ENCODE assay signal across 10 cellular contexts in genomic region chr5:56409331-56410190, GRCh38.
DNase-seq lines count a peak whose midpoint lies in the region; ATAC-seq, FAIRE-seq and TF ChIP-seq lines count a peak whose summit lies in the region.
"Had no signal": no experiment of that assay in that cellular context is flagged by ENCODE, and none has a peak within 500 bp of the region (broad histone marks: within the 10 kb centered on the region; RNA-seq: fewer than 3 reads in every experiment).

No MANE protein-coding gene starts in this region.

- CTCF ChIA-PET in SK-N-SH (lab: Yijun Ruan, JAX): no interaction called here

- no peaks in the 10 kb centered on the region for H3K79me2 ChIP-seq in SK-N-SH (ENCODE audit: insufficient read depth)

- no peak for TF ChIP-seq POLR2A in H54 (IDR thresholded peaks at IDR 0.05; ENCODE audit: low read depth, low read length)

- no peak overlapping the region for H3K4me2 ChIP-seq in SK-N-SH

- no peaks in the 10 kb centered on the region for H3K36me3 ChIP-seq in SK-N-SH (replicated peaks in 1 of 2; ENCODE audit: control insufficient read depth in 1 of 2, insufficient read depth in 2 of 2, low read length in 1 of 2)
- no peaks in the 10 kb centered on the region for H3K36me3 ChIP-seq in skeletal muscle tissue (ENCODE audit: control insufficient read depth in 3 of 3, insufficient read depth in 3 of 3, low read length in 3 of 3)

- H3K9ac ChIP-seq in SK-N-SH (no peak overlapping the region), skeletal muscle tissue (ENCODE audit: low read depth in 1 of 3, low read length in 3 of 3) (no peak overlapping the region)

- 0 out of 2 replicates have a peak overlapping the region, but pooled peaks have one; percentile 7 for H2AFZ ChIP-seq in SK-N-SH (ENCODE audit: low read depth)

- H3K4me1 ChIP-seq in SK-N-SH (ENCODE audit: control insufficient read depth in 1 of 2, insufficient read depth in 2 of 2, low read depth in 1 of 2, low read length in 1 of 2): peaks cover 0 to 7% of the 10 kb centered on the region in 2 experiments; a peak in 2 of 4 replicates
- peaks cover 0 to 5% (median 2%) of the 10 kb centered on the region in 3 donors for H3K4me1 ChIP-seq in skeletal muscle tissue (ENCODE audit: control insufficient read depth in 3 of 3, insufficient read depth in 3 of 3, low read length in 3 of 3)

- POLR2A ChIA-PET in SK-N-SH (lab: Yijun Ruan, JAX): no interaction called here

- H4K20me1 ChIP-seq in SK-N-SH (ENCODE audit: insufficient read depth): no peaks in the 10 kb centered on the region

- no peak for TF ChIP-seq RAD21 in SK-N-SH (IDR thresholded peaks at IDR 0.05; ENCODE audit: low read length)

- H3K27ac ChIP-seq in SK-N-SH (ENCODE audit: low read depth in 2 of 2, low read length in 1 of 2) (peak overlapping the region in 1 of 2 experiments; percentile 6; a peak in 1 of 4 replicates), skeletal muscle tissue (ENCODE audit: low read depth, low read length) (peak overlapping the region; percentile 9)
- H3K27ac ChIP-seq: HL-60 had no signal

- H3K27me3 ChIP-seq in SK-N-SH (ENCODE audit: insufficient read depth) (no peaks in the 10 kb centered on the region), skeletal muscle tissue (ENCODE audit: control insufficient read depth in 3 of 3, insufficient read depth in 3 of 3, low read length in 3 of 3) (no peaks in the 10 kb centered on the region)

- ATAC-seq in HG02970 (IDR thresholded peaks at IDR 0.05; ENCODE audit: low FRiP score, unreplicated experiment) (no peak), HG03520 (IDR thresholded peaks at IDR 0.05; ENCODE audit: unreplicated experiment) (no peak)

- 56% methylated on average over 13 of the region's 13 CpGs for WGBS in SK-N-SH (ENCODE audit: low lambda C conversion rate)

- no peaks in the 10 kb centered on the region for H3K9me2 ChIP-seq in SK-N-SH

- DNase-seq in H54 (ENCODE audit: insufficient read length, low spot score): peak; percentile 14
- DNase-seq in SK-N-SH: no peak
- DNase-seq in globus pallidus (ENCODE audit: low spot score): peak; percentile 75
- no peak for DNase-seq in activated CD4-positive, alpha-beta T cell treated with anti-CD3 and anti-CD28 coated beads for 48 hours
- DNase-seq in NCI-H2081 treated with DMSO at 0.1 percent for 48 hours (lab: John Stamatoyannopoulos, UW): no peak
- DNase-seq: RPMI8226 had no signal

- no peak for TF ChIP-seq EP300 in SK-N-SH (IDR thresholded peaks at IDR 0.05; ENCODE audit: borderline replicate concordance in 1 of 2, low read depth in 1 of 2, low read length in 1 of 2)

- no peak for TF ChIP-seq CTCF in SK-N-SH (IDR thresholded peaks at IDR 0.05)

- H3K9me3 ChIP-seq in SK-N-SH: no peaks in the 10 kb centered on the region
- no peaks in the 10 kb centered on the region for H3K9me3 ChIP-seq in skeletal muscle tissue (ENCODE audit: control insufficient read depth in 3 of 3, low read length in 3 of 3)

- H3K4me3 ChIP-seq in SK-N-SH (ENCODE audit: low read depth in 2 of 2, low read length in 1 of 2) (no peak overlapping the region), skeletal muscle tissue (ENCODE audit: low read length in 3 of 3) (no peak overlapping the region)

- no peak for FAIRE-seq in H54 (lab: Jason Lieb, UNC)

- no peaks in the 10 kb centered on the region for H3F3A ChIP-seq in SK-N-SH (replicated peaks; ENCODE audit: insufficient read depth)

TF ChIP-seq in SK-N-SH, 30 proteins besides CTCF, POLR2A, EP300 and RAD21:
- TF ChIP-seq JUND (IDR thresholded peaks at IDR 0.05) (0 out of 2 replicates have a peak, but pooled peaks have one; percentile 27), FOXJ3 (CRISPR knock-in tag; IDR thresholded peaks at IDR 0.05) (no peak), PBX3 (IDR thresholded peaks at IDR 0.05) (peak; percentile 38; the same call in 1 of the 2 replicates), FOSL2 (IDR thresholded peaks at IDR 0.05; ENCODE audit: borderline replicate concordance, low read depth) (peak; percentile 54; the same call in 1 of the 2 replicates)

Comparison
In these comparisons a context has a peak if more than half of its experiments do, and no peak if none do; other contexts are left out.
1. DNase-seq: peak in H54 (single experiment) and globus pallidus (single experiment); none in SK-N-SH (single experiment), activated CD4-positive, alpha-beta T cell treated with anti-CD3 and anti-CD28 coated beads for 48 hours (single experiment) and NCI-H2081 treated with DMSO at 0.1 percent for 48 hours (single experiment).